ENCODE assay signal across 26 cellular contexts in genomic region chr3:197014942-197015575, GRCh38. TPM values are rescaled to one million over a fixed set of nuclear protein-coding genes. Genes with fewer than 3 reads are reported as not detected.
DNase-seq lines count a peak whose midpoint lies in the region; ATAC-seq, FAIRE-seq and TF ChIP-seq lines count a peak whose summit lies in the region.
"Had no signal": no experiment of that assay in that cellular context is flagged by ENCODE, and none has a peak within 500 bp of the region (broad histone marks: within the 10 kb centered on the region; RNA-seq: fewer than 3 reads in every experiment).

No MANE protein-coding gene starts in this region.

- TF ChIP-seq POLR2A in NB4 (IDR thresholded peaks at IDR 0.05; ENCODE audit: extremely low read depth, insufficient read length): no peak

- no peak for ATAC-seq in stimulated activated effector memory CD8-positive, alpha-beta T cell treated with anti-CD3 and anti-CD28 coated beads, Interleukin-12 subunit alpha, Interleukin-12 subunit beta, amount 100 ng/mL, for 72 hours

- H3K36me3 ChIP-seq in BLaER1 treated with 17β-estradiol and CSF1 and Interleukin-3, amounts not matched to agents 10 nM and 100 nM: peaks cover 0 to 11% (median 0%) of the 10 kb centered on the region in 11 experiments; a peak in 2 of 22 replicates
- H3K36me3 ChIP-seq in kidney (ENCODE audit: control insufficient read depth in 1 of 2, insufficient read depth in 2 of 2, low read length in 2 of 2) (no peaks in the 10 kb centered on the region), mammary epithelial cell (ENCODE audit: insufficient read depth, low read length) (no peaks in the 10 kb centered on the region)

- no TSS peak for BruUV-seq in mammary epithelial cell (replicated peaks; lab: Mats Ljungman, UMichigan)

- H3K4me1 Mint-ChIP-seq in stimulated activated effector memory CD8-positive, alpha-beta T cell treated with anti-CD3 and anti-CD28 coated beads, Interleukin-12 subunit alpha, Interleukin-12 subunit beta, amount 100 ng/mL, for 72 hours: no peaks in the 10 kb centered on the region
- peaks cover 7% of the 10 kb centered on the region for H3K4me1 Mint-ChIP-seq in mesothelial cell of epicardium

- no peak for FAIRE-seq in kidney (lab: Jason Lieb, UNC)
- FAIRE-seq: A204.1, GM18507, H54 had no signal

- DNase-seq in NB4 (ENCODE audit: low read depth) (peak; percentile 80), kidney (peak; percentile 70), mammary epithelial cell (no peak), iPS-NIHi7 (ENCODE audit: extremely low spot score) (no peak), mesothelial cell of epicardium (ENCODE audit: low spot score in 2 of 2, unreplicated experiment in 2 of 2) (no peak)
- DNase-seq in stimulated activated effector memory CD8-positive, alpha-beta T cell treated with anti-CD3 and anti-CD28 coated beads, Interleukin-12 subunit alpha, Interleukin-12 subunit beta, amount 100 ng/mL, for 72 hours (ENCODE audit: low spot score in 2 of 2): no peak
- DNase-seq: AML-193, DMS153, IMR-90, MM.1S, NCI-H1092, NCI-H1417 treated with DMSO at 0.1 percent for 48 hours, NCI-H1694 treated with DMSO at 0.1 percent for 48 hours, NCI-H2081, NCI-H226, NCI-H510A, NCI-H69, RPMI8226, SHP77 treated with DMSO at 0.1 percent for 48 hours had no signal

- in situ Hi-C loops in mammary epithelial cell (cut with MboI; ENCODE audit: low sequenced_read_pairs in 2 of 2): no loop called here

- peaks cover 0 to 38% (median 6%) of the 10 kb centered on the region in 11 experiments; a peak in 9 of 22 replicates for H4K20me1 ChIP-seq in BLaER1 treated with 17β-estradiol and CSF1 and Interleukin-3, amounts not matched to agents 10 nM and 100 nM
- no peaks in the 10 kb centered on the region for H4K20me1 ChIP-seq in mammary epithelial cell (ENCODE audit: insufficient read depth, low read length)

- WGBS in mammary epithelial cell (ENCODE audit: low coverage, missing lambda C conversion rate): 94% methylated on average over 12 of the region's 22 CpGs

- no peak overlapping the region for H2AFZ ChIP-seq in mammary epithelial cell (ENCODE audit: low read depth, low read length)

- peak overlapping the region; percentile 45 to 90 (median 85) for H3K4me2 ChIP-seq in BLaER1 treated with 17β-estradiol and CSF1 and Interleukin-3, amounts not matched to agents 10 nM and 100 nM
- no peak overlapping the region for H3K4me2 ChIP-seq in mammary epithelial cell (ENCODE audit: insufficient read depth, low read depth, low read length)
- H3K4me2 ChIP-seq: KMS-11 had no signal

- dilution Hi-C loops in mammary epithelial cell (cut with HindIII; ENCODE audit: low sequenced_read_pairs): no loop called here

- H3K4me1 ChIP-seq in BLaER1 treated with 17β-estradiol and CSF1 and Interleukin-3, amounts not matched to agents 10 nM and 100 nM: peaks cover 23 to 87% (median 63%) of the 10 kb centered on the region in 10 experiments
- H3K4me1 ChIP-seq in kidney (ENCODE audit: control insufficient read depth in 1 of 2, insufficient read depth in 1 of 2, low read depth in 1 of 2, low read length in 2 of 2) (no peaks in the 10 kb centered on the region), mammary epithelial cell (ENCODE audit: insufficient read depth, low read length) (no peaks in the 10 kb centered on the region)

- H3K4me3 ChIP-seq in BLaER1 treated with 17β-estradiol and CSF1 and Interleukin-3, amounts not matched to agents 10 nM and 100 nM: no peak overlapping the region
- H3K4me3 ChIP-seq in NB4 (ENCODE audit: low read depth, low read length) (no peak overlapping the region), kidney (ENCODE audit: low read length in 2 of 2) (no peak overlapping the region), mammary epithelial cell (replicated peaks in 1 of 3; ENCODE audit: insufficient read depth in 1 of 3, low read depth in 2 of 3, low read length in 3 of 3) (no peak overlapping the region)
- H3K4me3 ChIP-seq: SK-N-MC had no signal

- H3K9ac ChIP-seq in BLaER1 treated with 17β-estradiol and CSF1 and Interleukin-3, amounts not matched to agents 10 nM and 100 nM: no peak overlapping the region
- no peak overlapping the region for H3K9ac ChIP-seq in kidney (ENCODE audit: low read length in 2 of 2)
- H3K9ac ChIP-seq in mammary epithelial cell (ENCODE audit: insufficient read depth, low read length): no peak overlapping the region
- H3K9ac ChIP-seq: KMS-11 had no signal

- H3K27me3 ChIP-seq in BLaER1 treated with 17β-estradiol and CSF1 and Interleukin-3, amounts not matched to agents 10 nM and 100 nM: peaks cover 0 to 9% (median 0%) of the 10 kb centered on the region in 11 experiments; a peak in 1 of 22 replicates
- no peaks in the 10 kb centered on the region for H3K27me3 ChIP-seq in mammary epithelial cell (ENCODE audit: insufficient read depth, low read length)

- intact Hi-C loops in kidney (cut with DNase I) (no loop called here), mammary epithelial cell (cut with micrococcal nuclease) (no loop called here)

- H3K79me2 ChIP-seq in mammary epithelial cell (ENCODE audit: insufficient read depth, low read length): no peaks in the 10 kb centered on the region

- H3K27ac ChIP-seq in BLaER1 treated with 17β-estradiol and CSF1 and Interleukin-3, amounts not matched to agents 10 nM and 100 nM: no peak overlapping the region
- no peak overlapping the region for H3K27ac ChIP-seq in kidney (ENCODE audit: low read depth in 2 of 2, low read length in 2 of 2)
- H3K27ac ChIP-seq in mammary epithelial cell (ENCODE audit: insufficient read depth, low read depth, low read length): no peak overlapping the region
- H3K27ac ChIP-seq: C4-2B, KMS-11, SK-N-MC had no signal

- peaks cover 10% of the 10 kb centered on the region for H3K27me3 Mint-ChIP-seq in mesothelial cell of epicardium (ENCODE audit: low read depth)

- H3K4me3 Mint-ChIP-seq in stimulated activated effector memory CD8-positive, alpha-beta T cell treated with anti-CD3 and anti-CD28 coated beads, Interleukin-12 subunit alpha, Interleukin-12 subunit beta, amount 100 ng/mL, for 72 hours: no peak overlapping the region
- no peak overlapping the region for H3K4me3 Mint-ChIP-seq in mesothelial cell of epicardium

- no peak for TF ChIP-seq CTCF in NB4 (IDR thresholded peaks at IDR 0.05; ENCODE audit: low read depth, low read length)
- TF ChIP-seq CTCF in kidney (IDR thresholded peaks at IDR 0.05; ENCODE audit: borderline replicate concordance, extremely low read depth, insufficient read depth): no peak
- TF ChIP-seq CTCF in mammary epithelial cell (conservative IDR thresholded peaks at IDR 0.05 in 1 of 2, IDR thresholded peaks at IDR 0.05 in 1 of 2; ENCODE audit: extremely low read depth in 1 of 2, insufficient read depth in 1 of 2, low read depth in 1 of 2, low read length in 2 of 2): no peak
- no peak for TF ChIP-seq CTCF in mesothelial cell of epicardium (IDR thresholded peaks at IDR 0.05; ENCODE audit: unreplicated experiment)

- H3K9me3 ChIP-seq in BLaER1 treated with 17β-estradiol and CSF1 and Interleukin-3, amounts not matched to agents 10 nM and 100 nM (replicated peaks in 1 of 11): no peaks in the 10 kb centered on the region
- H3K9me3 ChIP-seq in kidney (ENCODE audit: control insufficient read depth in 1 of 2, low read length in 2 of 2) (no peaks in the 10 kb centered on the region), mammary epithelial cell (replicated peaks; ENCODE audit: insufficient read depth, low read length) (no peaks in the 10 kb centered on the region)

- CTCF ChIA-PET in mammary epithelial cell (lab: Charles Lee; ENCODE audit: low non-redundant PET): no interaction called here

- peak overlapping the region; percentile 11 for H3K27ac Mint-ChIP-seq in stimulated activated effector memory CD8-positive, alpha-beta T cell treated with anti-CD3 and anti-CD28 coated beads, Interleukin-12 subunit alpha, Interleukin-12 subunit beta, amount 100 ng/mL, for 72 hours
- no peak overlapping the region for H3K27ac Mint-ChIP-seq in mesothelial cell of epicardium

- no peaks in the 10 kb centered on the region for H3K36me3 Mint-ChIP-seq in stimulated activated effector memory CD8-positive, alpha-beta T cell treated with anti-CD3 and anti-CD28 coated beads, Interleukin-12 subunit alpha, Interleukin-12 subunit beta, amount 100 ng/mL, for 72 hours
- H3K36me3 Mint-ChIP-seq in mesothelial cell of epicardium: no peaks in the 10 kb centered on the region

- H3K9me3 Mint-ChIP-seq in stimulated activated effector memory CD8-positive, alpha-beta T cell treated with anti-CD3 and anti-CD28 coated beads, Interleukin-12 subunit alpha, Interleukin-12 subunit beta, amount 100 ng/mL, for 72 hours: no peaks in the 10 kb centered on the region
- no peaks in the 10 kb centered on the region for H3K9me3 Mint-ChIP-seq in mesothelial cell of epicardium

RNA-seq across cellular contexts. Expression of gene MELTF, which starts 14.6 kb away (rescaled TPM):
- 8.7 TPM for total RNA-seq in kidney
- polyA plus RNA-seq in kidney (ENCODE audit: insufficient read depth, low read depth, low replicate concordance): 6.1 TPM
- total RNA-seq in mammary epithelial cell: 10 to 100 TPM in 1 of 2 donors, 1 to 10 TPM in 1; 5.8 to 11.7 TPM
- 5.7 TPM for polyA plus RNA-seq in mammary epithelial cell
- 2.7 TPM for polyA minus RNA-seq in mammary epithelial cell
- total RNA-seq in mesothelial cell of epicardium: 9.1 to 9.9 TPM (median 9.2 TPM) in 3 replicates

RNA-seq across cellular contexts. Expression of gene PIGZ, which starts 46.4 kb away (rescaled TPM):
- total RNA-seq in kidney (3.5 TPM), mammary epithelial cell (1 to 10 TPM; 2.7 to 4.7 TPM), mesothelial cell of epicardium (0.70 to 0.91 TPM (median 0.74 TPM) in 3 replicates)
- polyA plus RNA-seq in kidney (ENCODE audit: insufficient read depth, low read depth, low replicate concordance) (1.4 TPM), mammary epithelial cell (1.0 TPM)
- polyA minus RNA-seq in mammary epithelial cell: 1.2 TPM

Comparison
In these comparisons a context has a peak if more than half of its experiments do, and no peak if none do; other contexts are left out.
1. DNase-seq: peak in NB4 (single experiment) and kidney (single experiment); none in stimulated activated effector memory CD8-positive, alpha-beta T cell treated with anti-CD3 and anti-CD28 coated beads, Interleukin-12 subunit alpha, Interleukin-12 subunit beta, amount 100 ng/mL, for 72 hours (0 of 2), mammary epithelial cell (single experiment), iPS-NIHi7 (single experiment) and mesothelial cell of epicardium (0 of 2).